ENCODE assay signal across 15 cellular contexts in genomic region chr10:77062381-77062780, GRCh38.
DNase-seq lines count a peak whose midpoint lies in the region; ATAC-seq and TF ChIP-seq lines count a peak whose summit lies in the region.
"Had no signal": no experiment of that assay in that cellular context is flagged by ENCODE, and none has a peak within 500 bp of the region (broad histone marks: within the 10 kb centered on the region; RNA-seq: fewer than 3 reads in every experiment).

No MANE protein-coding gene starts in this region.

- H3K36me3 Mint-ChIP-seq in MCF 10A (ENCODE audit: insufficient read depth, unreplicated experiment), result no peaks in the 10 kb centered on the region
- H3K36me3 Mint-ChIP-seq in stimulated activated effector memory CD8-positive, alpha-beta T cell treated with anti-CD3 and anti-CD28 coated beads, Interleukin-12 subunit alpha, Interleukin-12 subunit beta, amount 100 ng/mL, for 72 hours, result no peaks in the 10 kb centered on the region
- H3K36me3 Mint-ChIP-seq: CD4-positive, alpha-beta memory T cell had no signal

- no peak overlapping the region for H3K4me2 ChIP-seq in mammary epithelial cell (ENCODE audit: insufficient read depth, low read depth, low read length)
- H3K4me2 ChIP-seq: A549, GM23338 had no signal

- H3K27me3 ChIP-seq in breast epithelium, result no peaks in the 10 kb centered on the region
- no peaks in the 10 kb centered on the region for H3K27me3 ChIP-seq in mammary epithelial cell (ENCODE audit: insufficient read depth, low read length)
- H3K27me3 ChIP-seq: BE2C had no signal

- H3K79me2 ChIP-seq in mammary epithelial cell (ENCODE audit: insufficient read depth, low read length), result no peaks in the 10 kb centered on the region

- DNase-seq in MCF 10A (ENCODE audit: unreplicated experiment) (peak; percentile 21), breast epithelium (ENCODE audit: low spot score in 2 of 2) (no peak), NB4 (ENCODE audit: low read depth) (peak; percentile 34), mammary epithelial cell (peak; percentile 76), glomerular visceral epithelial cell (ENCODE audit: extremely low spot score) (no peak), erythroblast (lab: John Stamatoyannopoulos, UW) (no peak)
- no peak for DNase-seq in stimulated activated effector memory CD8-positive, alpha-beta T cell treated with anti-CD3 and anti-CD28 coated beads, Interleukin-12 subunit alpha, Interleukin-12 subunit beta, amount 100 ng/mL, for 72 hours (ENCODE audit: low spot score in 2 of 2)
- DNase-seq: BE2C; CD4-positive, alpha-beta memory T cell; DMS79 had no signal

- H4K20me1 ChIP-seq in mammary epithelial cell (ENCODE audit: insufficient read depth, low read length), result no peaks in the 10 kb centered on the region

- no peak overlapping the region for H3K4me3 Mint-ChIP-seq in MCF 10A (ENCODE audit: unreplicated experiment)
- H3K4me3 Mint-ChIP-seq in stimulated activated effector memory CD8-positive, alpha-beta T cell treated with anti-CD3 and anti-CD28 coated beads, Interleukin-12 subunit alpha, Interleukin-12 subunit beta, amount 100 ng/mL, for 72 hours, result no peak overlapping the region
- H3K4me3 Mint-ChIP-seq: CD4-positive, alpha-beta memory T cell; GM23338 had no signal

- dilution Hi-C loops in mammary epithelial cell (cut with HindIII; ENCODE audit: low sequenced_read_pairs), result no loop called here

- no peaks in the 10 kb centered on the region for H3K4me1 ChIP-seq in breast epithelium
- peaks cover 8% of the 10 kb centered on the region for H3K4me1 ChIP-seq in mammary epithelial cell (ENCODE audit: insufficient read depth, low read length)
- H3K4me1 ChIP-seq: A549, BE2C, HAP-1 had no signal

- no peaks in the 10 kb centered on the region for H3K27me3 Mint-ChIP-seq in MCF 10A (ENCODE audit: insufficient read depth, unreplicated experiment)
- H3K27me3 Mint-ChIP-seq: CD4-positive, alpha-beta memory T cell had no signal

- H3K36me3 ChIP-seq in breast epithelium (no peaks in the 10 kb centered on the region), mammary epithelial cell (ENCODE audit: insufficient read depth, low read length) (no peaks in the 10 kb centered on the region)
- H3K36me3 ChIP-seq: BE2C, HAP-1 had no signal

- CTCF ChIA-PET in MCF 10A (lab: Yijun Ruan, JAX), result interaction anchor here (0.6 kb wide), 1 partner anchor 448 kb away, joined by 3 read pairs; no protein-coding TSS in a partner anchor
- CTCF ChIA-PET in mammary epithelial cell (lab: Charles Lee; ENCODE audit: low non-redundant PET), result no interaction called here

- H3K27ac ChIP-seq in breast epithelium, result no peak overlapping the region
- H3K27ac ChIP-seq in mammary epithelial cell (ENCODE audit: insufficient read depth, low read depth, low read length), result no peak overlapping the region
- H3K27ac ChIP-seq: A549, C4-2B had no signal

- no peak overlapping the region for H3K27ac Mint-ChIP-seq in MCF 10A (ENCODE audit: low read depth, unreplicated experiment)
- no peak overlapping the region for H3K27ac Mint-ChIP-seq in stimulated activated effector memory CD8-positive, alpha-beta T cell treated with anti-CD3 and anti-CD28 coated beads, Interleukin-12 subunit alpha, Interleukin-12 subunit beta, amount 100 ng/mL, for 72 hours
- H3K27ac Mint-ChIP-seq: CD4-positive, alpha-beta memory T cell; GM23338 had no signal

- H3K4me3 ChIP-seq in breast epithelium (no peak overlapping the region), NB4 (ENCODE audit: low read depth, low read length) (no peak overlapping the region), mammary epithelial cell (replicated peaks in 1 of 3; ENCODE audit: insufficient read depth in 1 of 3, low read depth in 2 of 3, low read length in 3 of 3) (no peak overlapping the region)
- H3K4me3 ChIP-seq: A549, GM12878, GM23338, HAP-1 had no signal

- ATAC-seq in stimulated activated effector memory CD8-positive, alpha-beta T cell treated with anti-CD3 and anti-CD28 coated beads, Interleukin-12 subunit alpha, Interleukin-12 subunit beta, amount 100 ng/mL, for 72 hours, result no peak
- ATAC-seq: A549, GM12878, GM23338 had no signal

- peak overlapping the region; percentile 8 for H2AFZ ChIP-seq in mammary epithelial cell (ENCODE audit: low read depth, low read length)
- H2AFZ ChIP-seq: GM23338 had no signal

- peaks cover 7% of the 10 kb centered on the region for H3K4me1 Mint-ChIP-seq in MCF 10A (ENCODE audit: insufficient read depth, unreplicated experiment)
- no peaks in the 10 kb centered on the region for H3K4me1 Mint-ChIP-seq in stimulated activated effector memory CD8-positive, alpha-beta T cell treated with anti-CD3 and anti-CD28 coated beads, Interleukin-12 subunit alpha, Interleukin-12 subunit beta, amount 100 ng/mL, for 72 hours
- H3K4me1 Mint-ChIP-seq: CD4-positive, alpha-beta memory T cell had no signal

- POLR2A ChIA-PET in MCF 10A (lab: Yijun Ruan, JAX), result no interaction called here

- 70% methylated on average over 3 of the region's 3 CpGs for WGBS in mammary epithelial cell (ENCODE audit: low coverage, missing lambda C conversion rate)

- intact Hi-C loops in MCF 10A (cut with micrococcal nuclease), result no loop called here
- intact Hi-C loops in breast epithelium (cut with DNase I; ENCODE audit: low total_unique reads), result no loop called here
- intact Hi-C loops in mammary epithelial cell (cut with micrococcal nuclease), result no loop called here

- no peaks in the 10 kb centered on the region for H3K9me3 ChIP-seq in breast epithelium
- no peaks in the 10 kb centered on the region for H3K9me3 ChIP-seq in mammary epithelial cell (replicated peaks; ENCODE audit: insufficient read depth, low read length)
- H3K9me3 ChIP-seq: A549, BE2C, HAP-1 had no signal

- TF ChIP-seq CTCF in MCF 10A (IDR thresholded peaks at IDR 0.05; ENCODE audit: unreplicated experiment) (no peak), breast epithelium (IDR thresholded peaks at IDR 0.05) (no peak), NB4 (IDR thresholded peaks at IDR 0.05; ENCODE audit: low read depth, low read length) (no peak), mammary epithelial cell (conservative IDR thresholded peaks at IDR 0.05 in 1 of 2, IDR thresholded peaks at IDR 0.05 in 1 of 2; ENCODE audit: extremely low read depth in 1 of 2, insufficient read depth in 1 of 2, low read depth in 1 of 2, low read length in 2 of 2) (no peak)

- TF ChIP-seq POLR2A in breast epithelium (IDR thresholded peaks at IDR 0.05), result no peak
- no peak for TF ChIP-seq POLR2A in NB4 (IDR thresholded peaks at IDR 0.05; ENCODE audit: extremely low read depth, insufficient read length)
- no peak for TF ChIP-seq POLR2A in erythroblast (IDR thresholded peaks at IDR 0.05; ENCODE audit: low read length)

- BruUV-seq in MCF 10A (replicated peaks; lab: Mats Ljungman, UMichigan), result no TSS peak
- BruUV-seq in mammary epithelial cell (replicated peaks; lab: Mats Ljungman, UMichigan), result no TSS peak

- H3K9me3 Mint-ChIP-seq in MCF 10A (ENCODE audit: unreplicated experiment), result no peaks in the 10 kb centered on the region
- H3K9me3 Mint-ChIP-seq in stimulated activated effector memory CD8-positive, alpha-beta T cell treated with anti-CD3 and anti-CD28 coated beads, Interleukin-12 subunit alpha, Interleukin-12 subunit beta, amount 100 ng/mL, for 72 hours, result no peaks in the 10 kb centered on the region

- no peak overlapping the region for H3K9ac ChIP-seq in mammary epithelial cell (ENCODE audit: insufficient read depth, low read length)

- in situ Hi-C loops in mammary epithelial cell (cut with MboI; ENCODE audit: low sequenced_read_pairs in 2 of 2), result no loop called here

Comparison
In these comparisons a context has a peak if more than half of its experiments do, and no peak if none do; other contexts are left out.
1. DNase-seq: peak in MCF 10A (single experiment), NB4 (single experiment) and mammary epithelial cell (single experiment); none in breast epithelium (0 of 2), glomerular visceral epithelial cell (single experiment), erythroblast (0 of 2) and stimulated activated effector memory CD8-positive, alpha-beta T cell treated with anti-CD3 and anti-CD28 coated beads, Interleukin-12 subunit alpha, Interleukin-12 subunit beta, amount 100 ng/mL, for 72 hours (0 of 2).